1 cellular context compared by ENCODE assay signal in genomic region chr6:27126815-27127537, GRCh38.
A peak's percentile ranks its signal among the peaks of the same experiment; 100 is the strongest.
TF ChIP-seq lines count a peak whose summit lies in the region.

No MANE protein-coding gene starts in this region.

TF ChIP-seq in SK-N-SH, 30 proteins besides CTCF, POLR2A, EP300 and RAD21 (continued from another document):
- TF ChIP-seq ZBTB33 (IDR thresholded peaks at IDR 0.05; ENCODE audit: borderline replicate concordance, low read depth) = peak; percentile 44; the same call in 1 of the 2 replicates
- no peak for TF ChIP-seq POLR2AphosphoS5 (IDR thresholded peaks at IDR 0.05; ENCODE audit: low read depth, low read length)
- TF ChIP-seq FOXM1 (IDR thresholded peaks at IDR 0.05; ENCODE audit: low read depth) = no peak
- TF ChIP-seq FOXJ3 (CRISPR knock-in tag; IDR thresholded peaks at IDR 0.05) = no peak
- TF ChIP-seq SMC3 (IDR thresholded peaks at IDR 0.05; ENCODE audit: low read depth, low read length) = peak; percentile 58
- TF ChIP-seq, protein P1, sequence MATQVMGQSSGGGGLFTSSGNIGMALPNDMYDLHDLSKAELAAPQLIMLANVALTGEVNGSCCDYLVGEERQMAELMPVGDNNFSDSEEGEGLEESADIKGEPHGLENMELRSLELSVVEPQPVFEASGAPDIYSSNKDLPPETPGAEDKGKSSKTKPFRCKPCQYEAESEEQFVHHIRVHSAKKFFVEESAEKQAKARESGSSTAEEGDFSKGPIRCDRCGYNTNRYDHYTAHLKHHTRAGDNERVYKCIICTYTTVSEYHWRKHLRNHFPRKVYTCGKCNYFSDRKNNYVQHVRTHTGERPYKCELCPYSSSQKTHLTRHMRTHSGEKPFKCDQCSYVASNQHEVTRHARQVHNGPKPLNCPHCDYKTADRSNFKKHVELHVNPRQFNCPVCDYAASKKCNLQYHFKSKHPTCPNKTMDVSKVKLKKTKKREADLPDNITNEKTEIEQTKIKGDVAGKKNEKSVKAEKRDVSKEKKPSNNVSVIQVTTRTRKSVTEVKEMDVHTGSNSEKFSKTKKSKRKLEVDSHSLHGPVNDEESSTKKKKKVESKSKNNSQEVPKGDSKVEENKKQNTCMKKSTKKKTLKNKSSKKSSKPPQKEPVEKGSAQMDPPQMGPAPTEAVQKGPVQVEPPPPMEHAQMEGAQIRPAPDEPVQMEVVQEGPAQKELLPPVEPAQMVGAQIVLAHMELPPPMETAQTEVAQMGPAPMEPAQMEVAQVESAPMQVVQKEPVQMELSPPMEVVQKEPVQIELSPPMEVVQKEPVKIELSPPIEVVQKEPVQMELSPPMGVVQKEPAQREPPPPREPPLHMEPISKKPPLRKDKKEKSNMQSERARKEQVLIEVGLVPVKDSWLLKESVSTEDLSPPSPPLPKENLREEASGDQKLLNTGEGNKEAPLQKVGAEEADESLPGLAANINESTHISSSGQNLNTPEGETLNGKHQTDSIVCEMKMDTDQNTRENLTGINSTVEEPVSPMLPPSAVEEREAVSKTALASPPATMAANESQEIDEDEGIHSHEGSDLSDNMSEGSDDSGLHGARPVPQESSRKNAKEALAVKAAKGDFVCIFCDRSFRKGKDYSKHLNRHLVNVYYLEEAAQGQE (IDR thresholded peaks at IDR 0.05; ENCODE audit: low read depth, low read length) = 0 out of 2 replicates have a peak, but pooled peaks have one; percentile 34
- TF ChIP-seq MAX (IDR thresholded peaks at IDR 0.05; ENCODE audit: low read depth) = no peak; the same call in 1 of the 2 replicates
